1 cellular context compared by ENCODE assay signal in the genomic region with DNA sequence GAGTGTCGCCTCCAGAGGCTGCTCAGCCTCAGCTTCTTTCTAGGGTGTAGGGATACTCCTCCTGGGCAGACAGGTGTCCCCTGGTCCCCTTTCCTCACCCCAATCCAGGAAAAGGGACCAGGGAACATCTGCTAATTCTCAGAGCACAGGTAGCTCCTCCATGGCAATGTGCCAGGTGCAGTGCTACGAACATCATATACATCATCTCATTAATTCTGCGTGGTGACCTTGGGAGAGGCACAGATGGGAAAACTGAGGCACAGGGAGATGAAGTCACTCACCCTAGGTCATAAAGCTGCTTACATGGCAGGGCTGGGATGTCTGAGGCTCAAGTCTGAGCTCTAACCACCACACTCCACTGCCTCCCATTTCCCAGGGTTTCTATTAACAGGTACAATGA.
TF ChIP-seq lines count a peak whose summit lies in the region.

No MANE protein-coding gene starts in this region.

TF ChIP-seq in GM23338, 12 proteins besides CTCF, POLR2A, EP300 and RAD21 (continued from another document):
- TF ChIP-seq ZNF462 (CRISPR knock-in tag; IDR thresholded peaks at IDR 0.05): no peak
TF ChIP-seq in GM23338: peak in this region for 0.
